Comparison of ENCODE assay signal across 21 cellular contexts in the genomic region with DNA sequence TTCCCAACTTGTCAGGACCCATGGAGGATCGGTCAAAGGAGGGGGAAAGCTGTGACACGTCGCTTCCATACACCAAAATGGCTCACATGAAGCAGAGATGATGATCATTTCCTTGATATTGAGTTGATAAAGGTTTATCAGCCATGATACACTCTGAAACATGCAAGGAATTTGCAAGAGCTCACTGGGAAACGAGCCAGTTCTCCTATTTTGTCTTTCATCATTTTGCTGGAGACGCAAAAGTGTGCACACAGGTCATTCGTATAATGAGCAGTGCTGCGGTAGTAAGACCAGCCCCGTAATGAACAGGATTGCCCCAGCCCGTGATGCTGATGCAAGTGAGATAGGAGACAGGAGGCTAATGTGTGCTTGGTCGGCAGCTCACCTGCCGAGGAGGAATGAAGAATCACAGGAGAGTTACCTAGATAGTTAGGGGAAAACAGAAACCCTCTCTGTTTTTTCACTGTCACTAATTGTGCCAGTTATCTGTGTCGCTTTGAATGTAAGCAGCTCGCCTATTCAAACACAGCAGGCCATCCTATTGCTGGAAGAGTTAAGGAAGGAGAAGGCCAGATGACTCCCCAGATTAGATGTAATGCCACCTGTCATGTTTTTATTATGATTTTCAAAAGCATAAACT.
DNase-seq lines count a peak whose midpoint lies in the region; ATAC-seq and TF ChIP-seq lines count a peak whose summit lies in the region.
"Had no signal": no experiment of that assay in that cellular context is flagged by ENCODE, and none has a peak within 500 bp of the region (broad histone marks: within the 10 kb centered on the region; RNA-seq: fewer than 3 reads in every experiment).

No MANE protein-coding gene starts in this region.

- BruUV-seq in PC-3 (replicated peaks; lab: Mats Ljungman, UMichigan) = no TSS peak

- H3K27me3 ChIP-seq in PC-3 (ENCODE audit: low read length) = no peaks in the 10 kb centered on the region
- H3K27me3 ChIP-seq: SJCRH30 had no signal

- no peaks in the 10 kb centered on the region for H3K4me1 ChIP-seq in PC-3 (ENCODE audit: insufficient read depth, low read length)

- no peak for TF ChIP-seq CTCF in WTC11 (IDR thresholded peaks at IDR 0.05)
- TF ChIP-seq CTCF in fibroblast of mammary gland (conservative IDR thresholded peaks at IDR 0.05; ENCODE audit: control insufficient read depth, insufficient read depth, low read depth, low read length) = no peak
- no peak for TF ChIP-seq CTCF in retinal pigment epithelial cell (conservative IDR thresholded peaks at IDR 0.05; ENCODE audit: low read depth, low read length)
- no peak for TF ChIP-seq CTCF in PC-3 (conservative IDR thresholded peaks at IDR 0.05; ENCODE audit: low read depth, low read length)

- CTCF ChIA-PET in WTC11 (lab: Charles Lee) (no interaction called here), PC-3 (lab: Charles Lee) (interaction anchor here (0.7 kb wide), 1 partner anchor 393 kb away, joined by 3 read pairs; no protein-coding TSS in a partner anchor)

- H3K4me1 Mint-ChIP-seq in WTC11 = peaks cover 7% of the 10 kb centered on the region
- H3K4me1 Mint-ChIP-seq: CD14-positive monocyte had no signal

- ATAC-seq in WTC11 = peak; percentile 57
- ATAC-seq in left lobe of liver = no peak
- no peak for ATAC-seq in PC-3
- no peak for ATAC-seq in HG03045 (IDR thresholded peaks at IDR 0.05; ENCODE audit: unreplicated experiment)
- ATAC-seq: HCT116, K562 had no signal

- H3K79me2 ChIP-seq in PC-3 (ENCODE audit: low read length) = no peaks in the 10 kb centered on the region

- H2AFZ ChIP-seq in PC-3 (ENCODE audit: low read length) = no peak overlapping the region

- H3K9me3 ChIP-seq in PC-3 (ENCODE audit: low read length) = no peaks in the 10 kb centered on the region

- no peaks in the 10 kb centered on the region for H3K27me3 Mint-ChIP-seq in WTC11 (ENCODE audit: low read depth)

- no peaks in the 10 kb centered on the region for H3F3A ChIP-seq in PC-3 (ENCODE audit: low read length, unreplicated experiment)

- no peaks in the 10 kb centered on the region for H4K20me1 ChIP-seq in PC-3 (ENCODE audit: low read length)

- no peak overlapping the region for H3K27ac ChIP-seq in PC-3 (ENCODE audit: low read length)
- H3K27ac ChIP-seq: HL-60, SJCRH30 had no signal

- H3K36me3 ChIP-seq in PC-3 (ENCODE audit: low read depth, low read length) = no peaks in the 10 kb centered on the region
- H3K36me3 ChIP-seq: SJCRH30 had no signal

- no peaks in the 10 kb centered on the region for H3K36me3 Mint-ChIP-seq in WTC11
- H3K36me3 Mint-ChIP-seq: CD14-positive monocyte had no signal

- no peaks in the 10 kb centered on the region for H3K9me3 Mint-ChIP-seq in WTC11

- POLR2A ChIA-PET in WTC11 (lab: Charles Lee) (no interaction called here), PC-3 (lab: Charles Lee; ENCODE audit: unreplicated experiment) (no interaction called here)

- H3K9ac ChIP-seq in PC-3 (ENCODE audit: low read length) = no peak overlapping the region

- H3K27ac Mint-ChIP-seq in WTC11 = no peak overlapping the region
- H3K27ac Mint-ChIP-seq: CD14-positive monocyte had no signal

- H3K4me2 ChIP-seq in PC-3 (ENCODE audit: low read length) = no peak overlapping the region

- H3K4me3 ChIP-seq in fibroblast of mammary gland (ENCODE audit: control insufficient read depth, low read depth, low read length) (no peak overlapping the region), retinal pigment epithelial cell (ENCODE audit: low read length) (no peak overlapping the region), PC-3 (ENCODE audit: low read length) (no peak overlapping the region)
- H3K4me3 ChIP-seq: K562, SJCRH30 had no signal

- DNase-seq in M059J (ENCODE audit: low read depth) (peak; percentile 10), WTC11 (ENCODE audit: low spot score) (no peak), fibroblast of mammary gland (ENCODE audit: low read depth) (peak; percentile 1), retinal pigment epithelial cell (ENCODE audit: low read depth) (peak; percentile 23), left lobe of liver (ENCODE audit: low spot score) (no peak), PC-3 (no peak)
- DNase-seq: ACHN; AML-193; DMS53; MV-4-11; NCI-H2029; NCI-H526; NK-92 treated with Interleukin-12 subunit alpha and Interleukin-12 subunit beta, amount 100 ng/mL, for 24 hours; OCI-M1; RPMI8226; SJCRH30 had no signal

- H3K4me3 Mint-ChIP-seq in WTC11 = no peak overlapping the region
- H3K4me3 Mint-ChIP-seq: CD14-positive monocyte had no signal

- intact Hi-C loops in PC-3 (cut with micrococcal nuclease) = no loop called here

- H3K9me2 ChIP-seq in PC-3 (replicated peaks; ENCODE audit: low read length) = no peaks in the 10 kb centered on the region

TF ChIP-seq in WTC11, 78 proteins besides CTCF, POLR2A, EP300 and RAD21:
- TF ChIP-seq TEAD4 (CRISPR knock-in tag; IDR thresholded peaks at IDR 0.05) (no peak), GRHL2 (CRISPR knock-in tag; IDR thresholded peaks at IDR 0.05; ENCODE audit: insufficient replicate concordance, severe bottlenecking) (no peak), TP53 (CRISPR knock-in tag; IDR thresholded peaks at IDR 0.05) (no peak), ZNF263 (CRISPR knock-in tag; IDR thresholded peaks at IDR 0.05; ENCODE audit: low read depth) (no peak), SMAD3 (CRISPR knock-in tag; IDR thresholded peaks at IDR 0.05; ENCODE audit: borderline replicate concordance) (no peak), IRF2 (CRISPR knock-in tag; IDR thresholded peaks at IDR 0.05; ENCODE audit: borderline replicate concordance, low read depth) (no peak), ZNF121 (CRISPR knock-in tag; IDR thresholded peaks at IDR 0.05) (no peak), ZNF512 (CRISPR knock-in tag; IDR thresholded peaks at IDR 0.05; ENCODE audit: borderline replicate concordance) (no peak), EMX1 (CRISPR knock-in tag; IDR thresholded peaks at IDR 0.05) (no peak), ATF1 (CRISPR knock-in tag; IDR thresholded peaks at IDR 0.05) (no peak), CDX4 (CRISPR knock-in tag; IDR thresholded peaks at IDR 0.05; ENCODE audit: borderline replicate concordance) (no peak), ZNF138 (CRISPR knock-in tag; conservative IDR thresholded peaks at IDR 0.05) (no peak)
- TF ChIP-seq, protein P1, sequence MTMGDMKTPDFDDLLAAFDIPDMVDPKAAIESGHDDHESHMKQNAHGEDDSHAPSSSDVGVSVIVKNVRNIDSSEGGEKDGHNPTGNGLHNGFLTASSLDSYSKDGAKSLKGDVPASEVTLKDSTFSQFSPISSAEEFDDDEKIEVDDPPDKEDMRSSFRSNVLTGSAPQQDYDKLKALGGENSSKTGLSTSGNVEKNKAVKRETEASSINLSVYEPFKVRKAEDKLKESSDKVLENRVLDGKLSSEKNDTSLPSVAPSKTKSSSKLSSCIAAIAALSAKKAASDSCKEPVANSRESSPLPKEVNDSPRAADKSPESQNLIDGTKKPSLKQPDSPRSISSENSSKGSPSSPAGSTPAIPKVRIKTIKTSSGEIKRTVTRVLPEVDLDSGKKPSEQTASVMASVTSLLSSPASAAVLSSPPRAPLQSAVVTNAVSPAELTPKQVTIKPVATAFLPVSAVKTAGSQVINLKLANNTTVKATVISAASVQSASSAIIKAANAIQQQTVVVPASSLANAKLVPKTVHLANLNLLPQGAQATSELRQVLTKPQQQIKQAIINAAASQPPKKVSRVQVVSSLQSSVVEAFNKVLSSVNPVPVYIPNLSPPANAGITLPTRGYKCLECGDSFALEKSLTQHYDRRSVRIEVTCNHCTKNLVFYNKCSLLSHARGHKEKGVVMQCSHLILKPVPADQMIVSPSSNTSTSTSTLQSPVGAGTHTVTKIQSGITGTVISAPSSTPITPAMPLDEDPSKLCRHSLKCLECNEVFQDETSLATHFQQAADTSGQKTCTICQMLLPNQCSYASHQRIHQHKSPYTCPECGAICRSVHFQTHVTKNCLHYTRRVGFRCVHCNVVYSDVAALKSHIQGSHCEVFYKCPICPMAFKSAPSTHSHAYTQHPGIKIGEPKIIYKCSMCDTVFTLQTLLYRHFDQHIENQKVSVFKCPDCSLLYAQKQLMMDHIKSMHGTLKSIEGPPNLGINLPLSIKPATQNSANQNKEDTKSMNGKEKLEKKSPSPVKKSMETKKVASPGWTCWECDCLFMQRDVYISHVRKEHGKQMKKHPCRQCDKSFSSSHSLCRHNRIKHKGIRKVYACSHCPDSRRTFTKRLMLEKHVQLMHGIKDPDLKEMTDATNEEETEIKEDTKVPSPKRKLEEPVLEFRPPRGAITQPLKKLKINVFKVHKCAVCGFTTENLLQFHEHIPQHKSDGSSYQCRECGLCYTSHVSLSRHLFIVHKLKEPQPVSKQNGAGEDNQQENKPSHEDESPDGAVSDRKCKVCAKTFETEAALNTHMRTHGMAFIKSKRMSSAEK (CRISPR knock-in tag; IDR thresholded peaks at IDR 0.05; ENCODE audit: borderline replicate concordance) = no peak

Comparison
In these comparisons a context has a peak if more than half of its experiments do, and no peak if none do; other contexts are left out.
1. DNase-seq: peak in M059J (single experiment), fibroblast of mammary gland (single experiment) and retinal pigment epithelial cell (single experiment); none in WTC11 (single experiment), left lobe of liver (single experiment) and PC-3 (single experiment).